ENCODE assay signal across 1 cellular context in genomic region chr9:133351908-133352634, GRCh38.
TF ChIP-seq lines count a peak whose summit lies in the region.

No MANE protein-coding gene starts in this region.

TF ChIP-seq in HepG2, 621 proteins besides CTCF, POLR2A, EP300 and RAD21 (continued from another document and continues in another):
- TF ChIP-seq ARID4A (CRISPR knock-in tag; IDR thresholded peaks at IDR 0.05; ENCODE audit: borderline replicate concordance) (peak; percentile 30; the same call in 1 of the 2 replicates), SRF (IDR thresholded peaks at IDR 0.05; ENCODE audit: low read depth, low read length) (no peak), IKZF1 (IDR thresholded peaks at IDR 0.05) (no peak), NFYB (CRISPR knock-in tag; IDR thresholded peaks at IDR 0.05) (no peak), ZNF629 (CRISPR knock-in tag; conservative IDR thresholded peaks at IDR 0.05) (no peak), ZNF337 (CRISPR knock-in tag; IDR thresholded peaks at IDR 0.05; ENCODE audit: borderline replicate concordance, low read depth) (no peak), HNF4A (CRISPR knock-in tag; IDR thresholded peaks at IDR 0.05) (no peak), ZNF280D (CRISPR knock-in tag; IDR thresholded peaks at IDR 0.05) (no peak), ZNF296 (CRISPR knock-in tag; conservative IDR thresholded peaks at IDR 0.05) (no peak; the same call in 1 of the 2 replicates), TP53 (CRISPR knock-in tag; conservative IDR thresholded peaks at IDR 0.05) (no peak), KMT2B (CRISPR knock-in tag; IDR thresholded peaks at IDR 0.05) (no peak), NCOA2 (CRISPR knock-in tag; IDR thresholded peaks at IDR 0.05) (no peak), SRSF9 (IDR thresholded peaks at IDR 0.05; ENCODE audit: borderline replicate concordance, insufficient read depth, low read depth, low read length, poor library complexity, severe bottlenecking) (no peak), ZSCAN21 (CRISPR knock-in tag; IDR thresholded peaks at IDR 0.05; ENCODE audit: borderline replicate concordance) (peak; percentile 54; the same call in 1 of the 2 replicates), RBAK (CRISPR knock-in tag; IDR thresholded peaks at IDR 0.05) (no peak), MIXL1 (CRISPR knock-in tag; IDR thresholded peaks at IDR 0.05) (no peak), ZNF446 (CRISPR knock-in tag; IDR thresholded peaks at IDR 0.05) (no peak), MED13 (CRISPR knock-in tag; IDR thresholded peaks at IDR 0.05) (0 out of 2 replicates have a peak, but pooled peaks have one; percentile 17), ZMYM4 (CRISPR knock-in tag; IDR thresholded peaks at IDR 0.05) (no peak), MTA1 (CRISPR knock-in tag; IDR thresholded peaks at IDR 0.05; ENCODE audit: borderline replicate concordance) (no peak; the same call in 1 of the 2 replicates), ZMAT5 (CRISPR knock-in tag; IDR thresholded peaks at IDR 0.05; ENCODE audit: borderline replicate concordance, low read depth) (no peak), PAF1 (CRISPR knock-in tag; IDR thresholded peaks at IDR 0.05) (peak; percentile 84), KDM3A (CRISPR knock-in tag; IDR thresholded peaks at IDR 0.05; ENCODE audit: low read depth) (no peak), ZBTB44 (CRISPR knock-in tag; IDR thresholded peaks at IDR 0.05) (no peak), NR2F6 (IDR thresholded peaks at IDR 0.05) (no peak), NR2F6 (CRISPR knock-in tag; IDR thresholded peaks at IDR 0.05) (no peak), HDAC2 (CRISPR knock-in tag; IDR thresholded peaks at IDR 0.05) (no peak), BRCA1 (CRISPR knock-in tag; IDR thresholded peaks at IDR 0.05) (no peak), MXD3 (CRISPR knock-in tag; IDR thresholded peaks at IDR 0.05) (no peak), CHD4 (IDR thresholded peaks at IDR 0.05; ENCODE audit: borderline replicate concordance, low read length) (no peak), MAFF (IDR thresholded peaks at IDR 0.05; ENCODE audit: low read depth, low read length) (no peak), ZNF691 (CRISPR knock-in tag; IDR thresholded peaks at IDR 0.05; ENCODE audit: borderline replicate concordance, low read depth) (no peak), GABPB1 (CRISPR knock-in tag; IDR thresholded peaks at IDR 0.05) (peak; percentile 35; the same call in 1 of the 2 replicates), FOXO1 (CRISPR knock-in tag; IDR thresholded peaks at IDR 0.05) (no peak), ZNF280B (CRISPR knock-in tag; IDR thresholded peaks at IDR 0.05; ENCODE audit: borderline replicate concordance) (peak; percentile 56; the same call in 1 of the 2 replicates), NR2F2 (IDR thresholded peaks at IDR 0.05; ENCODE audit: borderline replicate concordance, low read depth) (no peak), CREB3 (CRISPR knock-in tag; IDR thresholded peaks at IDR 0.05) (no peak), UBTF (CRISPR knock-in tag; IDR thresholded peaks at IDR 0.05) (0 out of 2 replicates have a peak, but pooled peaks have one; percentile 17), ZNF530 (CRISPR knock-in tag; IDR thresholded peaks at IDR 0.05; ENCODE audit: low read depth) (no peak), ZNF724P (CRISPR knock-in tag; IDR thresholded peaks at IDR 0.05; ENCODE audit: borderline replicate concordance) (no peak; the same call in 1 of the 2 replicates), DBP (CRISPR knock-in tag; IDR thresholded peaks at IDR 0.05; ENCODE audit: not compliant biosample characterization) (no peak), ZNF430 (CRISPR knock-in tag; IDR thresholded peaks at IDR 0.05) (no peak), NR1H2 (CRISPR knock-in tag; IDR thresholded peaks at IDR 0.05; ENCODE audit: borderline replicate concordance, low read depth) (no peak), TRIM24 (CRISPR knock-in tag; IDR thresholded peaks at IDR 0.05) (no peak), ZNF275 (CRISPR knock-in tag; IDR thresholded peaks at IDR 0.05; ENCODE audit: borderline replicate concordance) (no peak), ZNF3 (CRISPR knock-in tag; IDR thresholded peaks at IDR 0.05) (no peak), GLMP (CRISPR knock-in tag; IDR thresholded peaks at IDR 0.05; ENCODE audit: borderline replicate concordance) (no peak), LCORL (IDR thresholded peaks at IDR 0.05) (no peak), LCORL (CRISPR knock-in tag; IDR thresholded peaks at IDR 0.05) (no peak)
